Comparison of ENCODE assay signal across 20 cellular contexts in the genomic region with DNA sequence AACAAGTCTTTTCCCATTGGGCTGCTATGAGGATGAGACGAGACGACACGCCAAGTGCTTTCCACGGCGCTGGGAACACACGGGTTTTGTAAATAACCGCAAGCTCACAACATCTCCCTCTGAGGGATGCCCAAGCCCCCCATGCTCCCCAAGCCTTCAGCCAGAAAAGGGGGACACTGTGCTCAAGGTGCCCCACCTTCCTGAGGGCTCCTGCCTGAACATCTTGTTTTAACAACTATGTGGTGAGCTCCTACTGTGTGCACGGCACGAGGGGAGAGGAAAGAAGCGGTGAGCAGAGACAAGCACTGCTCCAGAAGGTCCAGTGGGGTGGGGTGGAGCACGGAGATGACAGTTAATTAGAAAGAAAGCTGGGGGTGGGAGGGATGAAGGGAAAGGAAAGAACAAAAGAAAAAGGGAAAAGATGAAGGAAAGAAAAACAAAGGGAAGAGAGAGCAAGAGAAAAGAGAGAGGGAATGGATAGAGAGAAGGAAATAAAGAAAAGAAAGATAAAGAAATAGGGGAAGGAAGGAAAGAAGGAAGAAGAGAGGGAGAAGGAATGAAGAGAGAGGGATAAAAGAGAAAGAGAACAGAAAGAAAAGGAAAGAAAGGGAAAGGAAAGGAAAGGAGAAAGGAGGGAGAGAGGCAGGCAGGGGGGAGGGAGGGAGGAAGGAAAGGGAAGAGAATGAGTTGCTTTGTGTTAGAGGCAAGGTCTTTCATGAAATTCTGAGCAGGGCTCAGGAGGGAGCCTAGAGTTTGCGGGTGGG.
"Had no signal": no experiment of that assay in that cellular context is flagged by ENCODE, and none has a peak within 500 bp of the region (broad histone marks: within the 10 kb centered on the region; RNA-seq: fewer than 3 reads in every experiment).

No MANE protein-coding gene starts in this region.

- H3K4me1 ChIP-seq: esophagus squamous epithelium, gastroesophageal sphincter, right atrium auricular region, suprapubic skin, thyroid gland, uterus had no signal

- ATAC-seq: gastroesophageal sphincter; left colon; left ventricle myocardium superior; naive thymus-derived CD4-positive, alpha-beta T cell had no signal

- H3K27me3 ChIP-seq: ovary, thyroid gland, uterus had no signal

- DNase-seq: effector memory CD4-positive, alpha-beta T cell; esophagus squamous epithelium; foreskin fibroblast; left colon; left ventricle myocardium superior; mesenchymal stem cell; naive thymus-derived CD4-positive, alpha-beta T cell; nucleus accumbens; ovary; stimulated activated CD4-positive, alpha-beta T cell treated with anti-CD3 and anti-CD28 coated beads, Interleukin-2, amount 100 ng/mL, for 48 hours; stimulated activated naive CD4-positive, alpha-beta T cell treated with Interleukin-2 at 50 U/mL for 16 hours; thyroid gland; uterus had no signal

- H3K36me3 ChIP-seq: esophagus squamous epithelium, gastroesophageal sphincter, ovary, right atrium auricular region, suprapubic skin, thyroid gland, uterus had no signal

- H3K9me3 ChIP-seq: esophagus squamous epithelium, gastroesophageal sphincter, ovary, right atrium auricular region, suprapubic skin, thyroid gland, uterus had no signal

- H3K4me3 ChIP-seq: esophagus squamous epithelium, gastroesophageal sphincter, lung, ovary, right atrium auricular region, smooth muscle cell, suprapubic skin, thyroid gland, uterus had no signal

- H3K9me3 Mint-ChIP-seq: type B pancreatic cell had no signal

- H3K27ac ChIP-seq: epithelial cell of prostate, esophagus squamous epithelium, gastroesophageal sphincter, ovary, right atrium auricular region, suprapubic skin, thyroid gland, uterus had no signal

- H3K36me3 Mint-ChIP-seq: naive thymus-derived CD4-positive, alpha-beta T cell; type B pancreatic cell had no signal

- H3K4me3 Mint-ChIP-seq: naive thymus-derived CD4-positive, alpha-beta T cell; type B pancreatic cell had no signal

- H3K27ac Mint-ChIP-seq: type B pancreatic cell had no signal

- H3K4me2 ChIP-seq: smooth muscle cell had no signal
